In genomic region chr6:70566751-70567382, GRCh38 we compare ENCODE assay signal across 1 cellular context.
TF ChIP-seq lines count a peak whose summit lies in the region.

TSS of gene SDHAF4 (plus strand) at chr6:70566930. CDS start at chr6:70566941, 11 bp downstream.

TF ChIP-seq in GM12878, 131 proteins besides CTCF, POLR2A, EP300 and RAD21 (continued from another document):
- TF ChIP-seq, protein P1, sequence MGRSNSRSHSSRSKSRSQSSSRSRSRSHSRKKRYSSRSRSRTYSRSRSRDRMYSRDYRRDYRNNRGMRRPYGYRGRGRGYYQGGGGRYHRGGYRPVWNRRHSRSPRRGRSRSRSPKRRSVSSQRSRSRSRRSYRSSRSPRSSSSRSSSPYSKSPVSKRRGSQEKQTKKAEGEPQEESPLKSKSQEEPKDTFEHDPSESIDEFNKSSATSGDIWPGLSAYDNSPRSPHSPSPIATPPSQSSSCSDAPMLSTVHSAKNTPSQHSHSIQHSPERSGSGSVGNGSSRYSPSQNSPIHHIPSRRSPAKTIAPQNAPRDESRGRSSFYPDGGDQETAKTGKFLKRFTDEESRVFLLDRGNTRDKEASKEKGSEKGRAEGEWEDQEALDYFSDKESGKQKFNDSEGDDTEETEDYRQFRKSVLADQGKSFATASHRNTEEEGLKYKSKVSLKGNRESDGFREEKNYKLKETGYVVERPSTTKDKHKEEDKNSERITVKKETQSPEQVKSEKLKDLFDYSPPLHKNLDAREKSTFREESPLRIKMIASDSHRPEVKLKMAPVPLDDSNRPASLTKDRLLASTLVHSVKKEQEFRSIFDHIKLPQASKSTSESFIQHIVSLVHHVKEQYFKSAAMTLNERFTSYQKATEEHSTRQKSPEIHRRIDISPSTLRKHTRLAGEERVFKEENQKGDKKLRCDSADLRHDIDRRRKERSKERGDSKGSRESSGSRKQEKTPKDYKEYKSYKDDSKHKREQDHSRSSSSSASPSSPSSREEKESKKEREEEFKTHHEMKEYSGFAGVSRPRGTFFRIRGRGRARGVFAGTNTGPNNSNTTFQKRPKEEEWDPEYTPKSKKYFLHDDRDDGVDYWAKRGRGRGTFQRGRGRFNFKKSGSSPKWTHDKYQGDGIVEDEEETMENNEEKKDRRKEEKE (IDR thresholded peaks at IDR 0.05) = no peak
- TF ChIP-seq NR2C1 (IDR thresholded peaks at IDR 0.05) (no peak), POU2F2 (IDR thresholded peaks at IDR 0.05; ENCODE audit: borderline replicate concordance, low read depth, low read length) (0 out of 3 replicates have a peak, but pooled peaks have one; percentile 36), STAT1 (conservative IDR thresholded peaks at IDR 0.05) (peak; percentile 28; the same call in 1 of the 2 replicates), YY1 (IDR thresholded peaks at IDR 0.05; ENCODE audit: low read depth, low read length) (peak; percentile 93), MXI1 (IDR thresholded peaks at IDR 0.05; ENCODE audit: low read depth, low read length) (peak; percentile 36; the same call in 1 of the 2 replicates), PBX3 (IDR thresholded peaks at IDR 0.05; ENCODE audit: insufficient replicate concordance, low read depth, low read length) (no peak), IKZF1 (conservative IDR thresholded peaks at IDR 0.05) (peak; percentile 74), SMARCA5 (IDR thresholded peaks at IDR 0.05) (no peak; the same call in 1 of the 2 replicates), BACH1 (IDR thresholded peaks at IDR 0.05; ENCODE audit: borderline replicate concordance) (peak; percentile 91), DPF2 (IDR thresholded peaks at IDR 0.05) (peak; percentile 58; the same call in 1 of the 2 replicates), PAX5 (IDR thresholded peaks at IDR 0.05; ENCODE audit: borderline replicate concordance, low read depth, low read length) (peak; percentile 59; the same call in 1 of the 2 replicates), SREBF1 (IDR thresholded peaks at IDR 0.05; ENCODE audit: low read length) (no peak), EGR1 (IDR thresholded peaks at IDR 0.05; ENCODE audit: borderline replicate concordance in 1 of 2, low read depth in 2 of 2, low read length in 2 of 2) (0 out of 3 replicates have a peak, but pooled peaks of 1 of the 2 experiments have one; percentile 30), PML (IDR thresholded peaks at IDR 0.05; ENCODE audit: low read length) (peak; percentile 78), LARP7 (IDR thresholded peaks at IDR 0.05) (peak; percentile 80), CHD4 (IDR thresholded peaks at IDR 0.05) (no peak), TCF3 (IDR thresholded peaks at IDR 0.05; ENCODE audit: borderline replicate concordance, insufficient read depth, low read depth, low read length) (0 out of 2 replicates have a peak, but pooled peaks have one; percentile 40), POLR2AphosphoS2 (IDR thresholded peaks at IDR 0.05; ENCODE audit: low read depth, low read length) (peak; percentile 84), CREM (IDR thresholded peaks at IDR 0.05; ENCODE audit: low read depth) (no peak), SMC3 (IDR thresholded peaks at IDR 0.05; ENCODE audit: borderline replicate concordance, low read length) (no peak), EED (IDR thresholded peaks at IDR 0.05; ENCODE audit: low read depth) (peak; percentile 51; the same call in 1 of the 2 replicates)
- TF ChIP-seq, protein P2, sequence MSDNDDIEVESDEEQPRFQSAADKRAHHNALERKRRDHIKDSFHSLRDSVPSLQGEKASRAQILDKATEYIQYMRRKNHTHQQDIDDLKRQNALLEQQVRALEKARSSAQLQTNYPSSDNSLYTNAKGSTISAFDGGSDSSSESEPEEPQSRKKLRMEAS (IDR thresholded peaks at IDR 0.05; ENCODE audit: low read depth, low read length) = peak; percentile 67; the same call in 1 of the 2 replicates
- TF ChIP-seq, protein P3, sequence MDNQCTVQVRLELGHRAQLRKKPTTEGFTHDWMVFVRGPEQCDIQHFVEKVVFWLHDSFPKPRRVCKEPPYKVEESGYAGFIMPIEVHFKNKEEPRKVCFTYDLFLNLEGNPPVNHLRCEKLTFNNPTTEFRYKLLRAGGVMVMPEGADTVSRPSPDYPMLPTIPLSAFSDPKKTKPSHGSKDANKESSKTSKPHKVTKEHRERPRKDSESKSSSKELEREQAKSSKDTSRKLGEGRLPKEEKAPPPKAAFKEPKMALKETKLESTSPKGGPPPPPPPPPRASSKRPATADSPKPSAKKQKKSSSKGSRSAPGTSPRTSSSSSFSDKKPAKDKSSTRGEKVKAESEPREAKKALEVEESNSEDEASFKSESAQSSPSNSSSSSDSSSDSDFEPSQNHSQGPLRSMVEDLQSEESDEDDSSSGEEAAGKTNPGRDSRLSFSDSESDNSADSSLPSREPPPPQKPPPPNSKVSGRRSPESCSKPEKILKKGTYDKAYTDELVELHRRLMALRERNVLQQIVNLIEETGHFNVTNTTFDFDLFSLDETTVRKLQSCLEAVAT (IDR thresholded peaks at IDR 0.05) = peak; percentile 73
- TF ChIP-seq, protein P4, sequence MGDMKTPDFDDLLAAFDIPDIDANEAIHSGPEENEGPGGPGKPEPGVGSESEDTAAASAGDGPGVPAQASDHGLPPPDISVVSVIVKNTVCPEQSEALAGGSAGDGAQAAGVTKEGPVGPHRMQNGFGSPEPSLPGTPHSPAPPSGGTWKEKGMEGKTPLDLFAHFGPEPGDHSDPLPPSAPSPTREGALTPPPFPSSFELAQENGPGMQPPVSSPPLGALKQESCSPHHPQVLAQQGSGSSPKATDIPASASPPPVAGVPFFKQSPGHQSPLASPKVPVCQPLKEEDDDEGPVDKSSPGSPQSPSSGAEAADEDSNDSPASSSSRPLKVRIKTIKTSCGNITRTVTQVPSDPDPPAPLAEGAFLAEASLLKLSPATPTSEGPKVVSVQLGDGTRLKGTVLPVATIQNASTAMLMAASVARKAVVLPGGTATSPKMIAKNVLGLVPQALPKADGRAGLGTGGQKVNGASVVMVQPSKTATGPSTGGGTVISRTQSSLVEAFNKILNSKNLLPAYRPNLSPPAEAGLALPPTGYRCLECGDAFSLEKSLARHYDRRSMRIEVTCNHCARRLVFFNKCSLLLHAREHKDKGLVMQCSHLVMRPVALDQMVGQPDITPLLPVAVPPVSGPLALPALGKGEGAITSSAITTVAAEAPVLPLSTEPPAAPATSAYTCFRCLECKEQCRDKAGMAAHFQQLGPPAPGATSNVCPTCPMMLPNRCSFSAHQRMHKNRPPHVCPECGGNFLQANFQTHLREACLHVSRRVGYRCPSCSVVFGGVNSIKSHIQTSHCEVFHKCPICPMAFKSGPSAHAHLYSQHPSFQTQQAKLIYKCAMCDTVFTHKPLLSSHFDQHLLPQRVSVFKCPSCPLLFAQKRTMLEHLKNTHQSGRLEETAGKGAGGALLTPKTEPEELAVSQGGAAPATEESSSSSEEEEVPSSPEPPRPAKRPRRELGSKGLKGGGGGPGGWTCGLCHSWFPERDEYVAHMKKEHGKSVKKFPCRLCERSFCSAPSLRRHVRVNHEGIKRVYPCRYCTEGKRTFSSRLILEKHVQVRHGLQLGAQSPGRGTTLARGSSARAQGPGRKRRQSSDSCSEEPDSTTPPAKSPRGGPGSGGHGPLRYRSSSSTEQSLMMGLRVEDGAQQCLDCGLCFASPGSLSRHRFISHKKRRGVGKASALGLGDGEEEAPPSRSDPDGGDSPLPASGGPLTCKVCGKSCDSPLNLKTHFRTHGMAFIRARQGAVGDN (IDR thresholded peaks at IDR 0.05) = peak; percentile 68; the same call in 1 of the 2 replicates
- TF ChIP-seq, protein P5, sequence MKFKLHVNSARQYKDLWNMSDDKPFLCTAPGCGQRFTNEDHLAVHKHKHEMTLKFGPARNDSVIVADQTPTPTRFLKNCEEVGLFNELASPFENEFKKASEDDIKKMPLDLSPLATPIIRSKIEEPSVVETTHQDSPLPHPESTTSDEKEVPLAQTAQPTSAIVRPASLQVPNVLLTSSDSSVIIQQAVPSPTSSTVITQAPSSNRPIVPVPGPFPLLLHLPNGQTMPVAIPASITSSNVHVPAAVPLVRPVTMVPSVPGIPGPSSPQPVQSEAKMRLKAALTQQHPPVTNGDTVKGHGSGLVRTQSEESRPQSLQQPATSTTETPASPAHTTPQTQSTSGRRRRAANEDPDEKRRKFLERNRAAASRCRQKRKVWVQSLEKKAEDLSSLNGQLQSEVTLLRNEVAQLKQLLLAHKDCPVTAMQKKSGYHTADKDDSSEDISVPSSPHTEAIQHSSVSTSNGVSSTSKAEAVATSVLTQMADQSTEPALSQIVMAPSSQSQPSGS (IDR thresholded peaks at IDR 0.05; ENCODE audit: low read length) = no peak
- TF ChIP-seq, protein P6, sequence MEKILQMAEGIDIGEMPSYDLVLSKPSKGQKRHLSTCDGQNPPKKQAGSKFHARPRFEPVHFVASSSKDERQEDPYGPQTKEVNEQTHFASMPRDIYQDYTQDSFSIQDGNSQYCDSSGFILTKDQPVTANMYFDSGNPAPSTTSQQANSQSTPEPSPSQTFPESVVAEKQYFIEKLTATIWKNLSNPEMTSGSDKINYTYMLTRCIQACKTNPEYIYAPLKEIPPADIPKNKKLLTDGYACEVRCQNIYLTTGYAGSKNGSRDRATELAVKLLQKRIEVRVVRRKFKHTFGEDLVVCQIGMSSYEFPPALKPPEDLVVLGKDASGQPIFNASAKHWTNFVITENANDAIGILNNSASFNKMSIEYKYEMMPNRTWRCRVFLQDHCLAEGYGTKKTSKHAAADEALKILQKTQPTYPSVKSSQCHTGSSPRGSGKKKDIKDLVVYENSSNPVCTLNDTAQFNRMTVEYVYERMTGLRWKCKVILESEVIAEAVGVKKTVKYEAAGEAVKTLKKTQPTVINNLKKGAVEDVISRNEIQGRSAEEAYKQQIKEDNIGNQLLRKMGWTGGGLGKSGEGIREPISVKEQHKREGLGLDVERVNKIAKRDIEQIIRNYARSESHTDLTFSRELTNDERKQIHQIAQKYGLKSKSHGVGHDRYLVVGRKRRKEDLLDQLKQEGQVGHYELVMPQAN (conservative IDR thresholded peaks at IDR 0.05) = peak; percentile 59; the same call in 1 of the 2 replicates
- TF ChIP-seq, protein P7, sequence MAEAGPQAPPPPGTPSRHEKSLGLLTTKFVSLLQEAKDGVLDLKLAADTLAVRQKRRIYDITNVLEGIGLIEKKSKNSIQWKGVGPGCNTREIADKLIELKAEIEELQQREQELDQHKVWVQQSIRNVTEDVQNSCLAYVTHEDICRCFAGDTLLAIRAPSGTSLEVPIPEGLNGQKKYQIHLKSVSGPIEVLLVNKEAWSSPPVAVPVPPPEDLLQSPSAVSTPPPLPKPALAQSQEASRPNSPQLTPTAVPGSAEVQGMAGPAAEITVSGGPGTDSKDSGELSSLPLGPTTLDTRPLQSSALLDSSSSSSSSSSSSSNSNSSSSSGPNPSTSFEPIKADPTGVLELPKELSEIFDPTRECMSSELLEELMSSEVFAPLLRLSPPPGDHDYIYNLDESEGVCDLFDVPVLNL (IDR thresholded peaks at IDR 0.05; ENCODE audit: low read depth, low read length) = no peak
